ENCODE assay signal across 1 cellular context in the genomic region with DNA sequence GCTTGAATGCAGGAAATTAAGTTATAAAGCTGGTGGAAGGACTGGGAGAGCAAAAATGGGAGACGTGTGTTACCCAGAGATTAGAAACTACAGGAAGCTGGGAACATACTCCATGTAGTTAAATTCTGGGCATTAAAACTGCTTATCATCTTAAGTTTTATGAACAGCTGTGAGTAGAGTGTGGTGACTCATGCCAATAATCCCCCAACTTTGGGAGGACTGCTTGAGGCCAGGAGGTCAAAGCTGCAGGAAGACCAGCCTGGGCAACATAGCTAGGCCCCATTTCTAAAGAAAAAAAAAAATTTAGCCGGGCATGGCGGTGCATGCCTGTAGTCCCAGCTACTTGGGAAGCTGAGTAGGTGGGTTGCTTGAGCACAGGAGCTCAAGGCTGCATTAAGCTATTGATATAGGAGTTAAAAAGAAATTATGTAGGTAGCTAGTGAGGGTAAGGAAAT.
TF ChIP-seq lines count a peak whose summit lies in the region.

No MANE protein-coding gene starts in this region.

TF ChIP-seq in GM23338, 12 proteins besides CTCF, POLR2A, EP300 and RAD21 (continued from another document):
- TF ChIP-seq, protein P1, sequence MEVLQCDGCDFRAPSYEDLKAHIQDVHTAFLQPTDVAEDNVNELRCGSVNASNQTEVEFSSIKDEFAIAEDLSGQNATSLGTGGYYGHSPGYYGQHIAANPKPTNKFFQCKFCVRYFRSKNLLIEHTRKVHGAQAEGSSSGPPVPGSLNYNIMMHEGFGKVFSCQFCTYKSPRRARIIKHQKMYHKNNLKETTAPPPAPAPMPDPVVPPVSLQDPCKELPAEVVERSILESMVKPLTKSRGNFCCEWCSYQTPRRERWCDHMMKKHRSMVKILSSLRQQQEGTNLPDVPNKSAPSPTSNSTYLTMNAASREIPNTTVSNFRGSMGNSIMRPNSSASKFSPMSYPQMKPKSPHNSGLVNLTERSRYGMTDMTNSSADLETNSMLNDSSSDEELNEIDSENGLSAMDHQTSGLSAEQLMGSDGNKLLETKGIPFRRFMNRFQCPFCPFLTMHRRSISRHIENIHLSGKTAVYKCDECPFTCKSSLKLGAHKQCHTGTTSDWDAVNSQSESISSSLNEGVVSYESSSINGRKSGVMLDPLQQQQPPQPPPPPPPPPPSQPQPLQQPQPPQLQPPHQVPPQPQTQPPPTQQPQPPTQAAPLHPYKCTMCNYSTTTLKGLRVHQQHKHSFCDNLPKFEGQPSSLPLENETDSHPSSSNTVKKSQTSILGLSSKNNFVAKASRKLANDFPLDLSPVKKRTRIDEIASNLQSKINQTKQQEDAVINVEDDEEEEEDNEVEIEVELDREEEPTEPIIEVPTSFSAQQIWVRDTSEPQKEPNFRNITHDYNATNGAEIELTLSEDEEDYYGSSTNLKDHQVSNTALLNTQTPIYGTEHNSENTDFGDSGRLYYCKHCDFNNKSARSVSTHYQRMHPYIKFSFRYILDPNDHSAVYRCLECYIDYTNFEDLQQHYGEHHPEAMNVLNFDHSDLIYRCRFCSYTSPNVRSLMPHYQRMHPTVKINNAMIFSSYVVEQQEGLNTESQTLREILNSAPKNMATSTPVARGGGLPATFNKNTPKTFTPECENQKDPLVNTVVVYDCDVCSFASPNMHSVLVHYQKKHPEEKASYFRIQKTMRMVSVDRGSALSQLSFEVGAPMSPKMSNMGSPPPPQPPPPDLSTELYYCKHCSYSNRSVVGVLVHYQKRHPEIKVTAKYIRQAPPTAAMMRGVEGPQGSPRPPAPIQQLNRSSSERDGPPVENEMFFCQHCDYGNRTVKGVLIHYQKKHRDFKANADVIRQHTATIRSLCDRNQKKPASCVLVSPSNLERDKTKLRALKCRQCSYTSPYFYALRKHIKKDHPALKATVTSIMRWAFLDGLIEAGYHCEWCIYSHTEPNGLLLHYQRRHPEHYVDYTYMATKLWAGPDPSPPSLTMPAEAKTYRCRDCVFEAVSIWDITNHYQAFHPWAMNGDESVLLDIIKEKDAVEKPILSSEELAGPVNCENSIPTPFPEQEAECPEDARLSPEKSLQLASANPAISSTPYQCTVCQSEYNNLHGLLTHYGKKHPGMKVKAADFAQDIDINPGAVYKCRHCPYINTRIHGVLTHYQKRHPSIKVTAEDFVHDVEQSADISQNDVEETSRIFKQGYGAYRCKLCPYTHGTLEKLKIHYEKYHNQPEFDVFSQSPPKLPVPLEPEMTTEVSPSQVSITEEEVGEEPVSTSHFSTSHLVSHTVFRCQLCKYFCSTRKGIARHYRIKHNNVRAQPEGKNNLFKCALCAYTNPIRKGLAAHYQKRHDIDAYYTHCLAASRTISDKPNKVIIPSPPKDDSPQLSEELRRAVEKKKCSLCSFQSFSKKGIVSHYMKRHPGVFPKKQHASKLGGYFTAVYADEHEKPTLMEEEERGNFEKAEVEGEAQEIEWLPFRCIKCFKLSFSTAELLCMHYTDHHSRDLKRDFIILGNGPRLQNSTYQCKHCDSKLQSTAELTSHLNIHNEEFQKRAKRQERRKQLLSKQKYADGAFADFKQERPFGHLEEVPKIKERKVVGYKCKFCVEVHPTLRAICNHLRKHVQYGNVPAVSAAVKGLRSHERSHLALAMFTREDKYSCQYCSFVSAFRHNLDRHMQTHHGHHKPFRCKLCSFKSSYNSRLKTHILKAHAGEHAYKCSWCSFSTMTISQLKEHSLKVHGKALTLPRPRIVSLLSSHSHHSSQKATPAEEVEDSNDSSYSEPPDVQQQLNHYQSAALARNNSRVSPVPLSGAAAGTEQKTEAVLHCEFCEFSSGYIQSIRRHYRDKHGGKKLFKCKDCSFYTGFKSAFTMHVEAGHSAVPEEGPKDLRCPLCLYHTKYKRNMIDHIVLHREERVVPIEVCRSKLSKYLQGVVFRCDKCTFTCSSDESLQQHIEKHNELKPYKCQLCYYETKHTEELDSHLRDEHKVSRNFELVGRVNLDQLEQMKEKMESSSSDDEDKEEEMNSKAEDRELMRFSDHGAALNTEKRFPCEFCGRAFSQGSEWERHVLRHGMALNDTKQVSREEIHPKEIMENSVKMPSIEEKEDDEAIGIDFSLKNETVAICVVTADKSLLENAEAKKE (CRISPR knock-in tag; IDR thresholded peaks at IDR 0.05): no peak
- TF ChIP-seq STAT1 (IDR thresholded peaks at IDR 0.05; ENCODE audit: unreplicated experiment): no peak
- TF ChIP-seq ZNF331 (CRISPR knock-in tag; IDR thresholded peaks at IDR 0.05; ENCODE audit: low read depth): no peak
- TF ChIP-seq ZNF114 (CRISPR knock-in tag; IDR thresholded peaks at IDR 0.05): no peak
- TF ChIP-seq JUNB (IDR thresholded peaks at IDR 0.05; ENCODE audit: unreplicated experiment): no peak
- no peak for TF ChIP-seq EZH2phosphoT487 (IDR thresholded peaks at IDR 0.05; ENCODE audit: unreplicated experiment)
- TF ChIP-seq POLR2AphosphoS5 (IDR thresholded peaks at IDR 0.05; ENCODE audit: low read depth): no peak
- TF ChIP-seq, protein P2, sequence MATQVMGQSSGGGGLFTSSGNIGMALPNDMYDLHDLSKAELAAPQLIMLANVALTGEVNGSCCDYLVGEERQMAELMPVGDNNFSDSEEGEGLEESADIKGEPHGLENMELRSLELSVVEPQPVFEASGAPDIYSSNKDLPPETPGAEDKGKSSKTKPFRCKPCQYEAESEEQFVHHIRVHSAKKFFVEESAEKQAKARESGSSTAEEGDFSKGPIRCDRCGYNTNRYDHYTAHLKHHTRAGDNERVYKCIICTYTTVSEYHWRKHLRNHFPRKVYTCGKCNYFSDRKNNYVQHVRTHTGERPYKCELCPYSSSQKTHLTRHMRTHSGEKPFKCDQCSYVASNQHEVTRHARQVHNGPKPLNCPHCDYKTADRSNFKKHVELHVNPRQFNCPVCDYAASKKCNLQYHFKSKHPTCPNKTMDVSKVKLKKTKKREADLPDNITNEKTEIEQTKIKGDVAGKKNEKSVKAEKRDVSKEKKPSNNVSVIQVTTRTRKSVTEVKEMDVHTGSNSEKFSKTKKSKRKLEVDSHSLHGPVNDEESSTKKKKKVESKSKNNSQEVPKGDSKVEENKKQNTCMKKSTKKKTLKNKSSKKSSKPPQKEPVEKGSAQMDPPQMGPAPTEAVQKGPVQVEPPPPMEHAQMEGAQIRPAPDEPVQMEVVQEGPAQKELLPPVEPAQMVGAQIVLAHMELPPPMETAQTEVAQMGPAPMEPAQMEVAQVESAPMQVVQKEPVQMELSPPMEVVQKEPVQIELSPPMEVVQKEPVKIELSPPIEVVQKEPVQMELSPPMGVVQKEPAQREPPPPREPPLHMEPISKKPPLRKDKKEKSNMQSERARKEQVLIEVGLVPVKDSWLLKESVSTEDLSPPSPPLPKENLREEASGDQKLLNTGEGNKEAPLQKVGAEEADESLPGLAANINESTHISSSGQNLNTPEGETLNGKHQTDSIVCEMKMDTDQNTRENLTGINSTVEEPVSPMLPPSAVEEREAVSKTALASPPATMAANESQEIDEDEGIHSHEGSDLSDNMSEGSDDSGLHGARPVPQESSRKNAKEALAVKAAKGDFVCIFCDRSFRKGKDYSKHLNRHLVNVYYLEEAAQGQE (IDR thresholded peaks at IDR 0.05; ENCODE audit: unreplicated experiment): no peak
- TF ChIP-seq EZH2 (IDR thresholded peaks at IDR 0.05; ENCODE audit: low read depth, unreplicated experiment): no peak
- TF ChIP-seq, protein P3, sequence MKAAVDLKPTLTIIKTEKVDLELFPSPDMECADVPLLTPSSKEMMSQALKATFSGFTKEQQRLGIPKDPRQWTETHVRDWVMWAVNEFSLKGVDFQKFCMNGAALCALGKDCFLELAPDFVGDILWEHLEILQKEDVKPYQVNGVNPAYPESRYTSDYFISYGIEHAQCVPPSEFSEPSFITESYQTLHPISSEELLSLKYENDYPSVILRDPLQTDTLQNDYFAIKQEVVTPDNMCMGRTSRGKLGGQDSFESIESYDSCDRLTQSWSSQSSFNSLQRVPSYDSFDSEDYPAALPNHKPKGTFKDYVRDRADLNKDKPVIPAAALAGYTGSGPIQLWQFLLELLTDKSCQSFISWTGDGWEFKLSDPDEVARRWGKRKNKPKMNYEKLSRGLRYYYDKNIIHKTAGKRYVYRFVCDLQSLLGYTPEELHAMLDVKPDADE (IDR thresholded peaks at IDR 0.05): no peak
